ENCODE assay signal across 30 cellular contexts in genomic region chr14:38116895-38117294, GRCh38.
"Had no signal": no experiment of that assay in that cellular context is flagged by ENCODE, and none has a peak within 500 bp of the region (broad histone marks: within the 10 kb centered on the region; RNA-seq: fewer than 3 reads in every experiment).

No MANE protein-coding gene starts in this region.

- DNase-seq: activated B cell treated with CpG ODN at 0.5 μM for 24 hours; activated CD4-positive, alpha-beta T cell treated with anti-CD3 and anti-CD28 coated beads for 48 hours; activated CD4-positive, alpha-beta T cell treated with anti-CD3 and anti-CD28 coated beads, Interleukin-2, amount 50 U/mL, for 1 hour; activated CD4-positive, alpha-beta T cell treated with anti-CD3 and anti-CD28 coated beads, Interleukin-2, amount 50 U/mL, for 48 hours; activated CD8-positive, alpha-beta memory T cell treated with anti-CD3 and anti-CD28 coated beads for 24 hours; activated CD8-positive, alpha-beta T cell treated with anti-CD3 and anti-CD28 coated beads for 36 hours; activated effector memory CD4-positive, alpha-beta T cell treated with anti-CD3 and anti-CD28 coated beads, Interleukin-2, amount 50 U/mL, for 16 hours; activated naive CD4-positive, alpha-beta T cell treated with anti-CD3 and anti-CD28 coated beads for 36 hours; activated naive CD8-positive, alpha-beta T cell treated with anti-CD3 and anti-CD28 coated beads for 36 hours; activated naive CD8-positive, alpha-beta T cell treated with anti-CD3 and anti-CD28 coated beads, Interleukin-2, amount 50 U/mL, for 24 hours; activated T-cell treated with anti-CD3 and anti-CD28 coated beads, Interleukin-2, amount 50 U/mL, for 4 hours; adrenal gland; central memory CD4-positive, alpha-beta T cell; cerebellar nuclear complex; colonic mucosa; effector CD8-positive, alpha-beta T cell; esophagus squamous epithelium; foreskin fibroblast; head of caudate nucleus; T-helper 17 cell; T1000; WERI-Rb-1 had no signal

- FAIRE-seq: endometrium, endothelial cell of umbilical vein, frontal cortex had no signal

- H3K4me3 ChIP-seq: adrenal gland, ascending aorta, breast epithelium, cardiac muscle cell, colonic mucosa, esophagus squamous epithelium had no signal

- H3K27ac ChIP-seq: adrenal gland, ascending aorta, breast epithelium, cardiac muscle cell, colonic mucosa, epithelial cell of prostate, esophagus squamous epithelium, WERI-Rb-1 had no signal

- H3K27me3 ChIP-seq: adrenal gland, ascending aorta, breast epithelium, cardiac muscle cell, colonic mucosa, esophagus squamous epithelium had no signal

- ATAC-seq: activated CD4-positive, CD25-positive, alpha-beta regulatory T cell treated with anti-CD3 and anti-CD28 coated beads, Interleukin-2, amount 50 U/mL, for 24 hours; activated CD8-positive, alpha-beta T cell treated with anti-CD3 and anti-CD28 coated beads for 36 hours; activated naive CD8-positive, alpha-beta T cell treated with anti-CD3 and anti-CD28 coated beads, Interleukin-2, amount 50 U/mL, for 24 hours; activated T-cell treated with anti-CD3 and anti-CD28 coated beads, Interleukin-2, amount 50 U/mL, for 4 hours; T-helper 17 cell had no signal

- H3K9me3 ChIP-seq: adrenal gland, ascending aorta, breast epithelium, colonic mucosa, esophagus squamous epithelium had no signal

- H3K4me1 ChIP-seq: adrenal gland, ascending aorta, breast epithelium, colonic mucosa had no signal

- H3K36me3 ChIP-seq: adrenal gland, ascending aorta, breast epithelium, cardiac muscle cell, colonic mucosa, esophagus squamous epithelium, WERI-Rb-1 had no signal
